10 cellular contexts compared by ENCODE assay signal in genomic region chr15:53833134-53833624, GRCh38.
A peak's percentile ranks its signal among the peaks of the same experiment; 100 is the strongest.
DNase-seq lines count a peak whose midpoint lies in the region; ATAC-seq and TF ChIP-seq lines count a peak whose summit lies in the region.
"Had no signal": no experiment of that assay in that cellular context is flagged by ENCODE, and none has a peak within 500 bp of the region (broad histone marks: within the 10 kb centered on the region; RNA-seq: fewer than 3 reads in every experiment).

No MANE protein-coding gene starts in this region.

- DNase-seq in COR-L47 (lab: John Stamatoyannopoulos, UW) (peak; percentile 54), NCI-H226 (peak; percentile 89), fibroblast of mammary gland (ENCODE audit: low read depth) (peak; percentile 3), omental fat pad (ENCODE audit: low spot score) (no peak), GM20000 (ENCODE audit: low spot score) (no peak), islet precursor cell (no peak), CD1c-positive myeloid dendritic cell (ENCODE audit: extremely low spot score) (no peak)
- no peak for DNase-seq in stimulated activated CD4-positive, alpha-beta T cell treated with anti-CD3 and anti-CD28 coated beads, Interleukin-2, amount 100 ng/mL, for 48 hours
- DNase-seq: activated CD4-positive, alpha-beta T cell treated with anti-CD3 and anti-CD28 coated beads, Interleukin-2, amount 10 ng/mL, durations not matched to agents 7 days and 5 days; NCI-H1930 had no signal

- no peak overlapping the region for H3K4me3 ChIP-seq in fibroblast of mammary gland (ENCODE audit: control insufficient read depth, low read depth, low read length)

- ATAC-seq in omental fat pad (ENCODE audit: low FRiP score): peak; percentile 57

- TF ChIP-seq CTCF in fibroblast of mammary gland (conservative IDR thresholded peaks at IDR 0.05; ENCODE audit: control insufficient read depth, insufficient read depth, low read depth, low read length): no peak
- no peak for TF ChIP-seq CTCF in omental fat pad (IDR thresholded peaks at IDR 0.05)
- no peak for TF ChIP-seq CTCF in GM20000 (IDR thresholded peaks at IDR 0.05; ENCODE audit: extremely low read depth, missing control alignments)

Comparison
In these comparisons a context has a peak if more than half of its experiments do, and no peak if none do; other contexts are left out.
1. DNase-seq: peak in COR-L47 (single experiment), NCI-H226 (single experiment) and fibroblast of mammary gland (single experiment); none in omental fat pad (single experiment), GM20000 (single experiment), islet precursor cell (single experiment), CD1c-positive myeloid dendritic cell (single experiment) and stimulated activated CD4-positive, alpha-beta T cell treated with anti-CD3 and anti-CD28 coated beads, Interleukin-2, amount 100 ng/mL, for 48 hours (0 of 2).